Comparison of ENCODE assay signal across 8 cellular contexts in the genomic region with DNA sequence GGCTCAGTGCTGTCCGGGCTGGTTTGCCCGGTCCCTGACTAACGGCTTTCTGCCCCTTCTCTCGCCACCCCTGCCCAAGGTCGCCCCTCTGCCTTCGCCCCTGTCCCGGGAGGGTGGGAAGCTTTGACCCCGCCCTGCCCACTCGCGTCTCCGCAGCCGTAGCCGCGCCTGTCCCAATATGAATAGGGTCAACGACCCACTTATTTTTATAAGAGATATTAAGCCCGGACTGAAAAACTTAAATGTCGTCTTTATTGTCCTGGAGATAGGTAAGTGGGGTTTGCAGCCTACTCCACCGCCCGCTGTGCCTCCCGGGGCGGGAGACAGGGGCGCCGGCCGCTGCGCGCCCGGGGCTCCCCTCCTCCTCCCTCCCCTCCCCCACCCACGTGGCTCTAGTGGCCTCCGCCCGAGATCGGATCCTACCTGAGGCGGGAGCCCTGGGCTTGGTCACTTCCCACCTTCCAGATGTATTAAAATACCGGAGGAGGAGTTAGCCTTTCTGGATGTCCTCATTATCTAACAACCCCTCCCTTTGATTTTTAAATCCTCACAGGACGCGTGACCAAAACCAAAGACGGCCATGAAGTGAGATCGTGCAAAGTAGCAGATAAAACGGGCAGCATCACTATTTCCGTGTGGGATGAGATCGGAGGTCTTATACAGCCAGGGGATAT. TPM values are rescaled to one million over a fixed set of nuclear protein-coding genes. Genes with fewer than 3 reads are reported as not detected.
DNase-seq lines count a peak whose midpoint lies in the region; ATAC-seq, FAIRE-seq and TF ChIP-seq lines count a peak whose summit lies in the region.

No MANE protein-coding gene starts in this region.

- peak; percentile 55 for FAIRE-seq in GM18507 (lab: Jason Lieb, UNC)

- intact Hi-C loops in activated T-helper 1 cell treated with anti-CD3 and anti-CD28 coated beads, Interleukin-12 subunit alpha, Interleukin-12 subunit beta, Interleukin-2, Interleukin-4 antibody, amounts not matched to agents 30 ng/mL and 10 ng/mL and 1 ng/mL, durations not matched to agents 14 hours and 24 hours and 36 hours (cut with micrococcal nuclease) = loop anchor here (1.0 to 5.0 kb wide), 4 partner anchors 564 to 1141 kb away; no protein-coding TSS in a partner anchor
- intact Hi-C loops in tibial artery (cut with DNase I; ENCODE audit: low total_unique reads) = no loop called here

- H3K4me1 Mint-ChIP-seq in activated T-helper 1 cell treated with anti-CD3 and anti-CD28 coated beads, Interleukin-12 subunit alpha, Interleukin-12 subunit beta, Interleukin-2, Interleukin-4 antibody, amounts not matched to agents 30 ng/mL and 10 ng/mL and 1 ng/mL, durations not matched to agents 14 hours and 24 hours and 36 hours (ENCODE audit: low read depth) = peaks cover 70% of the 10 kb centered on the region

- H3K36me3 ChIP-seq in OCI-LY3 (replicated peaks; ENCODE audit: low read depth, low read length) (peaks cover 57% of the 10 kb centered on the region), neutrophil (peaks cover 25% of the 10 kb centered on the region), tibial artery (peaks cover 0 to 7% (median 5%) of the 10 kb centered on the region in 3 donors)

- H3K9me3 ChIP-seq in OCI-LY3 (ENCODE audit: insufficient read depth, low read length) (no peaks in the 10 kb centered on the region), neutrophil (no peaks in the 10 kb centered on the region), tibial artery (no peaks in the 10 kb centered on the region)

- H3K79me2 ChIP-seq in OCI-LY3 (ENCODE audit: low read length) = peaks cover 75% of the 10 kb centered on the region

- H3K4me3 ChIP-seq in OCI-LY3 (ENCODE audit: low read length) (peak overlapping the region; percentile 95), foreskin fibroblast (ENCODE audit: low read depth in 1 of 2, low read length in 2 of 2) (peak overlapping the region; percentile 82 to 91), neutrophil (ENCODE audit: low read depth in 1 of 2, low read length in 1 of 2) (peak overlapping the region; percentile 89 to 95), tibial artery (peak overlapping the region; percentile 63 to 70)

- peaks cover 4% of the 10 kb centered on the region for H3K9me3 Mint-ChIP-seq in activated T-helper 1 cell treated with anti-CD3 and anti-CD28 coated beads, Interleukin-12 subunit alpha, Interleukin-12 subunit beta, Interleukin-2, Interleukin-4 antibody, amounts not matched to agents 30 ng/mL and 10 ng/mL and 1 ng/mL, durations not matched to agents 14 hours and 24 hours and 36 hours

- peak; percentile 4 for ATAC-seq in HG02763 (IDR thresholded peaks at IDR 0.05; ENCODE audit: unreplicated experiment)

- peak overlapping the region; percentile 100 for H3K9ac ChIP-seq in OCI-LY3 (ENCODE audit: low read length)

- peak overlapping the region; percentile 98 for H3K27ac Mint-ChIP-seq in activated T-helper 1 cell treated with anti-CD3 and anti-CD28 coated beads, Interleukin-12 subunit alpha, Interleukin-12 subunit beta, Interleukin-2, Interleukin-4 antibody, amounts not matched to agents 30 ng/mL and 10 ng/mL and 1 ng/mL, durations not matched to agents 14 hours and 24 hours and 36 hours

- H3K4me3 Mint-ChIP-seq in activated T-helper 1 cell treated with anti-CD3 and anti-CD28 coated beads, Interleukin-12 subunit alpha, Interleukin-12 subunit beta, Interleukin-2, Interleukin-4 antibody, amounts not matched to agents 30 ng/mL and 10 ng/mL and 1 ng/mL, durations not matched to agents 14 hours and 24 hours and 36 hours = peak overlapping the region; percentile 94

- H4K20me1 ChIP-seq in OCI-LY3 (ENCODE audit: insufficient read depth, low read length) = peaks cover 30% of the 10 kb centered on the region

- H3K27ac ChIP-seq in OCI-LY3 (ENCODE audit: low read length) = peak overlapping the region; percentile 98
- H3K27ac ChIP-seq in neutrophil = peak overlapping the region; percentile 99
- peak overlapping the region; percentile 94 to 95 for H3K27ac ChIP-seq in tibial artery

- H3K27me3 ChIP-seq in OCI-LY3 (ENCODE audit: low read depth, low read length) (no peaks in the 10 kb centered on the region), neutrophil (no peaks in the 10 kb centered on the region), tibial artery (no peaks in the 10 kb centered on the region)

- no peak for DNase-seq in GM18507 (ENCODE audit: extremely low spot score, insufficient read length, low read depth)
- peak; percentile 25 for DNase-seq in activated T-helper 1 cell treated with anti-CD3 and anti-CD28 coated beads, Interleukin-12 subunit alpha, Interleukin-12 subunit beta, Interleukin-2, Interleukin-4 antibody, amounts not matched to agents 30 ng/mL and 10 ng/mL and 1 ng/mL, durations not matched to agents 14 hours and 24 hours and 36 hours (ENCODE audit: low spot score)
- DNase-seq in foreskin fibroblast = peak in 1 of 2 donors; percentile 71
- peak; percentile 52 to 80 for DNase-seq in tibial artery
- no peak for DNase-seq in DMS153 (lab: John Stamatoyannopoulos, UW)

- no peak overlapping the region for H2AFZ ChIP-seq in OCI-LY3 (ENCODE audit: low read depth, low read length)

- no peaks in the 10 kb centered on the region for H3K27me3 Mint-ChIP-seq in activated T-helper 1 cell treated with anti-CD3 and anti-CD28 coated beads, Interleukin-12 subunit alpha, Interleukin-12 subunit beta, Interleukin-2, Interleukin-4 antibody, amounts not matched to agents 30 ng/mL and 10 ng/mL and 1 ng/mL, durations not matched to agents 14 hours and 24 hours and 36 hours (ENCODE audit: insufficient read depth)

- peak overlapping the region; percentile 81 for H3K4me2 ChIP-seq in OCI-LY3 (ENCODE audit: low read length)

- peaks cover 34% of the 10 kb centered on the region for H3K36me3 Mint-ChIP-seq in activated T-helper 1 cell treated with anti-CD3 and anti-CD28 coated beads, Interleukin-12 subunit alpha, Interleukin-12 subunit beta, Interleukin-2, Interleukin-4 antibody, amounts not matched to agents 30 ng/mL and 10 ng/mL and 1 ng/mL, durations not matched to agents 14 hours and 24 hours and 36 hours (ENCODE audit: low read depth)

- H3K4me1 ChIP-seq in OCI-LY3 (ENCODE audit: low read length) (peaks cover 42% of the 10 kb centered on the region), neutrophil (ENCODE audit: control insufficient read depth in 1 of 2, insufficient read depth in 1 of 2, low read depth in 1 of 2, low read length in 1 of 2) (peaks cover 61 to 80% of the 10 kb centered on the region in 2 experiments), tibial artery (peaks cover 0 to 39% (median 8%) of the 10 kb centered on the region in 4 donors)

- TF ChIP-seq CTCF in OCI-LY3 (IDR thresholded peaks at IDR 0.05; ENCODE audit: low read depth, low read length) = no peak
- no peak for TF ChIP-seq CTCF in foreskin fibroblast (IDR thresholded peaks at IDR 0.05; ENCODE audit: low read depth, low read length)
- no peak for TF ChIP-seq CTCF in neutrophil (IDR thresholded peaks at IDR 0.05)
- peak in 1 of 2 experiments; percentile 5 for TF ChIP-seq CTCF in tibial artery (IDR thresholded peaks at IDR 0.05)

RNA-seq across cellular contexts. Expression of gene NABP1, which starts 0.6 kb away (rescaled TPM):
- total RNA-seq in activated T-helper 1 cell treated with anti-CD3 and anti-CD28 coated beads, Interleukin-12 subunit alpha, Interleukin-12 subunit beta, Interleukin-2, Interleukin-4 antibody, amounts not matched to agents 30 ng/mL and 10 ng/mL and 1 ng/mL, durations not matched to agents 14 hours and 24 hours and 36 hours = 51.0 and 58.4 TPM in 2 replicates

Comparison
In these comparisons a context has a peak if more than half of its experiments do, and no peak if none do; other contexts are left out.
1. DNase-seq: peak in activated T-helper 1 cell treated with anti-CD3 and anti-CD28 coated beads, Interleukin-12 subunit alpha, Interleukin-12 subunit beta, Interleukin-2, Interleukin-4 antibody, amounts not matched to agents 30 ng/mL and 10 ng/mL and 1 ng/mL, durations not matched to agents 14 hours and 24 hours and 36 hours (single experiment) and tibial artery (2 of 2); none in GM18507 (single experiment) and DMS153 (single experiment).
2. Peak in every context shown above with its lines, with median percentiles within 50 percentile points of each other: H3K27ac ChIP-seq and H3K4me3 ChIP-seq.